Comparison of ENCODE assay signal across 8 cellular contexts in genomic region chr9:124659099-124659659, GRCh38.
DNase-seq lines count a peak whose midpoint lies in the region; ATAC-seq and TF ChIP-seq lines count a peak whose summit lies in the region.

No MANE protein-coding gene starts in this region.

- peak overlapping the region; percentile 66 for H3K4me3 ChIP-seq in mesodermal cell (ENCODE audit: extremely low read depth, insufficient read depth, low read length, poor library complexity, severe bottlenecking)

- DNase-seq in GM13976 (ENCODE audit: low spot score) (peak; percentile 54), NCI-H524 (lab: John Stamatoyannopoulos, UW) (peak; percentile 82 to 89), epidermal melanocyte (ENCODE audit: insufficient read length, low spot score) (peak; percentile 74)
- DNase-seq in activated CD8-positive, alpha-beta memory T cell treated with anti-CD3 and anti-CD28 coated beads for 48 hours (ENCODE audit: low read depth in 2 of 3, low spot score in 2 of 3) = peak in 2 of 3 experiments; percentile 16 to 20
- DNase-seq in stimulated activated CD8-positive, alpha-beta memory T cell treated with anti-CD3 and anti-CD28 coated beads, Interleukin-7, amount 100 ng/mL, for 24 hours (ENCODE audit: low read depth) = peak; percentile 7

- ATAC-seq in HG03139 (IDR thresholded peaks at IDR 0.05; ENCODE audit: unreplicated experiment) = peak; percentile 46
- ATAC-seq in GM21390 (IDR thresholded peaks at IDR 0.05; ENCODE audit: unreplicated experiment) = no peak

- peaks cover 14% of the 10 kb centered on the region for H3K36me3 ChIP-seq in mesodermal cell (ENCODE audit: control insufficient read depth, insufficient read depth, low read length)

- peak overlapping the region; percentile 99 for H3K27ac ChIP-seq in mesodermal cell (ENCODE audit: low read depth, low read length, severe bottlenecking)

- WGBS in mesodermal cell (ENCODE audit: insufficient coverage in 2 of 2), 2 experiments = 2 to 5% methylated on average over 7 to 8 of the region's 15 CpGs

- in situ Hi-C loops in GM13976 (cut with MboI; ENCODE audit: low sequenced_read_pairs, unreplicated experiment) = no loop called here

- H3K4me1 ChIP-seq in mesodermal cell (ENCODE audit: control insufficient read depth, insufficient read depth, low read length, poor library complexity, severe bottlenecking) = peaks cover 29% of the 10 kb centered on the region

- TF ChIP-seq CTCF in GM13976 (IDR thresholded peaks at IDR 0.05; ENCODE audit: borderline replicate concordance, control extremely low read depth, extremely low read depth, insufficient read depth, missing control alignments) = no peak

- no peaks in the 10 kb centered on the region for H3K9me3 ChIP-seq in mesodermal cell (ENCODE audit: control insufficient read depth, low read length)

Comparison
In these comparisons a context has a peak if more than half of its experiments do, and no peak if none do; other contexts are left out.
1. DNase-seq: peak in every context shown above with its lines; median percentile 86 in NCI-H524; 74 in epidermal melanocyte; 54 in GM13976; 18 in activated CD8-positive, alpha-beta memory T cell treated with anti-CD3 and anti-CD28 coated beads for 48 hours; 7 in stimulated activated CD8-positive, alpha-beta memory T cell treated with anti-CD3 and anti-CD28 coated beads, Interleukin-7, amount 100 ng/mL, for 24 hours.